Comparison of ENCODE assay signal across 9 cellular contexts in the genomic region with DNA sequence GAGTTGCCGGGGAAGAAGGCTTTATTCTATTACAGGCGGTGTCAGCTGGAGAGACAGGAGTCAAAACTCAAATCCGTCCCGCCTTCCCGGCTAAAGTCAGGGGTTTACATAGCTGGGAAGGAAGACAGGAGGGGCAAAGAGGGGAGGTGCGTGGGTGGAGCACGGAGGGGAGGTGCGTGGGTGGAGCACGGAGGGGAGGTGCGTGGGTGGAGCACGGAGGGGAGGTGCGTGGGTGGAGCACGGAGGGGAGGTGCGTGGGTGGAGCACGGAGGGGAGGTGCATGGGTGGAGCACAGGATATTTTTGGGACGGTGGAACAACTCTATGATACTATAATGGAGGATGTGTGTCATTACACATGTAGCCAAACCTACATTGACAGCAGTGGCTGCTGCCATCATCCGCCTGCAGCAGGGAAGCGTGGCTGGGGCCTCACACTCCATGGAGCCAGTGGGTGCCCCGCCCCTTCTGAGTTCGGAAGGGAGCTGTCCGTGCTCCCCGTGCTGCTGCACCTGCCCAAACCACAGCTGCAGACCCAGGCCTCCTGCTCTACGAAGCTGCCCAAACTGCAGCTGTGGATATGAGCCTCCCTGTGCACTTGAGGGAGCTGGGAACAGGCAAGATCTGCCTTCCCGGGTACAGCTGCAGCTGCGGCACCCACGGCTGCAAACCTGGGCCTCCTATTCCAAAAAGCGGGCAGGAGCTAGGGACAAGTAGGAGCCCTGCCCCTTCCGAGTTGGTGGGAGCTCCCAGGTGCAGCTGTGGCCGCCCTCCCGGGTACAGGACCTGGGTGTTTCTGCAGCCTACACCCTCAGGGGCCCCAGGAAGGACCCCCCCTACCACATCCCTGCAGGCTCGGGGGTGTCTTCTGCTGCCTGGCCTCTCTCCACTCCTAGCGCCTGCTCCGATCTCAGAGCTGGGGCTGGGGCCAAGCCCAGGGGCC.
DNase-seq lines count a peak whose midpoint lies in the region; ATAC-seq lines count a peak whose summit lies in the region.
"Had no signal": no experiment of that assay in that cellular context is flagged by ENCODE, and none has a peak within 500 bp of the region (broad histone marks: within the 10 kb centered on the region; RNA-seq: fewer than 3 reads in every experiment).

No MANE protein-coding gene starts in this region.

- peaks cover 17% of the 10 kb centered on the region for H3K4me1 Mint-ChIP-seq in activated CD8-positive, alpha-beta memory T cell treated with anti-CD3 and anti-CD28 coated beads, Interleukin-2, amount 10 ng/mL, durations not matched to agents 7 days and 5 days
- H3K4me1 Mint-ChIP-seq in stimulated activated naive CD8-positive, alpha-beta T cell treated with anti-CD3 and anti-CD28 coated beads, Interleukin-15, amount 100 ng/mL, for 72 hours = peaks cover 31% of the 10 kb centered on the region

- H3K27me3 Mint-ChIP-seq in activated CD8-positive, alpha-beta memory T cell treated with anti-CD3 and anti-CD28 coated beads, Interleukin-2, amount 10 ng/mL, durations not matched to agents 7 days and 5 days = no peaks in the 10 kb centered on the region
- H3K27me3 Mint-ChIP-seq in stimulated activated naive CD8-positive, alpha-beta T cell treated with anti-CD3 and anti-CD28 coated beads, Interleukin-15, amount 100 ng/mL, for 72 hours = no peaks in the 10 kb centered on the region

- H3K9me3 Mint-ChIP-seq in activated CD8-positive, alpha-beta memory T cell treated with anti-CD3 and anti-CD28 coated beads, Interleukin-2, amount 10 ng/mL, durations not matched to agents 7 days and 5 days (ENCODE audit: low read depth) = peaks cover 8% of the 10 kb centered on the region
- no peaks in the 10 kb centered on the region for H3K9me3 Mint-ChIP-seq in activated naive CD4-positive, alpha-beta T cell treated with anti-CD3 and anti-CD28 coated beads, Interleukin-2, amount 50 U/mL, for 72 hours
- peaks cover 4 to 14% of the 10 kb centered on the region in 2 donors for H3K9me3 Mint-ChIP-seq in stimulated activated naive CD8-positive, alpha-beta T cell treated with anti-CD3 and anti-CD28 coated beads, Interleukin-15, amount 100 ng/mL, for 72 hours

- H3K27ac Mint-ChIP-seq in activated CD8-positive, alpha-beta memory T cell treated with anti-CD3 and anti-CD28 coated beads, Interleukin-2, amount 10 ng/mL, durations not matched to agents 7 days and 5 days = no peak overlapping the region
- peak overlapping the region in 1 of 2 donors; percentile 70 for H3K27ac Mint-ChIP-seq in activated naive CD4-positive, alpha-beta T cell treated with anti-CD3 and anti-CD28 coated beads, Interleukin-2, amount 50 U/mL, for 72 hours
- peak overlapping the region in 1 of 2 donors; percentile 48 for H3K27ac Mint-ChIP-seq in stimulated activated naive CD8-positive, alpha-beta T cell treated with anti-CD3 and anti-CD28 coated beads, Interleukin-15, amount 100 ng/mL, for 72 hours

- peak overlapping the region; percentile 68 for H3K4me3 Mint-ChIP-seq in activated CD8-positive, alpha-beta memory T cell treated with anti-CD3 and anti-CD28 coated beads, Interleukin-2, amount 10 ng/mL, durations not matched to agents 7 days and 5 days
- H3K4me3 Mint-ChIP-seq in stimulated activated naive CD8-positive, alpha-beta T cell treated with anti-CD3 and anti-CD28 coated beads, Interleukin-15, amount 100 ng/mL, for 72 hours = peak overlapping the region; percentile 83 to 90

- H3K36me3 Mint-ChIP-seq in activated CD8-positive, alpha-beta memory T cell treated with anti-CD3 and anti-CD28 coated beads, Interleukin-2, amount 10 ng/mL, durations not matched to agents 7 days and 5 days = no peaks in the 10 kb centered on the region
- H3K36me3 Mint-ChIP-seq in activated naive CD4-positive, alpha-beta T cell treated with anti-CD3 and anti-CD28 coated beads, Interleukin-2, amount 50 U/mL, for 72 hours = peaks cover 0 to 12% of the 10 kb centered on the region in 2 donors

- peak; percentile 42 for ATAC-seq in activated CD8-positive, alpha-beta memory T cell treated with anti-CD3 and anti-CD28 coated beads, Interleukin-2, amount 10 ng/mL, durations not matched to agents 7 days and 5 days
- ATAC-seq in activated naive CD4-positive, alpha-beta T cell treated with anti-CD3 and anti-CD28 coated beads, Interleukin-2, amount 50 U/mL, for 72 hours = peak; percentile 35 to 49
- peak; percentile 24 for ATAC-seq in stimulated activated naive CD8-positive, alpha-beta T cell treated with anti-CD3 and anti-CD28 coated beads, Interleukin-15, amount 100 ng/mL, for 72 hours
- no peak for ATAC-seq in HG02642 (IDR thresholded peaks at IDR 0.05; ENCODE audit: poor library complexity, unreplicated experiment)

- peak; percentile 71 for DNase-seq in activated CD8-positive, alpha-beta memory T cell treated with anti-CD3 and anti-CD28 coated beads, Interleukin-2, amount 10 ng/mL, durations not matched to agents 7 days and 5 days
- no peak for DNase-seq in activated CD8-positive, alpha-beta memory T cell treated with anti-CD3 and anti-CD28 coated beads, Interleukin-2, amount 50 U/mL, for 4 hours
- DNase-seq in NCI-H748 treated with DMSO at 0.1 percent for 48 hours (lab: John Stamatoyannopoulos, UW) = peak; percentile 42
- DNase-seq in activated naive CD4-positive, alpha-beta T cell treated with anti-CD3 and anti-CD28 coated beads, Interleukin-2, amount 50 U/mL, for 72 hours (ENCODE audit: low spot score in 2 of 2) = peak in 1 of 2 donors; percentile 41
- peak; percentile 26 to 57 for DNase-seq in stimulated activated naive CD8-positive, alpha-beta T cell treated with anti-CD3 and anti-CD28 coated beads, Interleukin-15, amount 100 ng/mL, for 72 hours
- DNase-seq in retina = no peak
- DNase-seq in NAMALWA (ENCODE audit: low spot score) = no peak
- DNase-seq: heart right ventricle had no signal

- CTCF ChIA-PET in activated CD8-positive, alpha-beta memory T cell treated with anti-CD3 and anti-CD28 coated beads, Interleukin-2, amount 10 ng/mL, durations not matched to agents 7 days and 5 days (lab: Charles Lee) = interaction anchor here (0.7 to 3.1 kb wide), 28 partner anchors 9 to 481 kb away, joined by 3 to 24 read pairs (median 4); partner anchors contain the start of gene NCAPG2

Comparison
In these comparisons a context has a peak if more than half of its experiments do, and no peak if none do; other contexts are left out.
1. DNase-seq: peak in activated CD8-positive, alpha-beta memory T cell treated with anti-CD3 and anti-CD28 coated beads, Interleukin-2, amount 10 ng/mL, durations not matched to agents 7 days and 5 days (single experiment), NCI-H748 treated with DMSO at 0.1 percent for 48 hours (single experiment) and stimulated activated naive CD8-positive, alpha-beta T cell treated with anti-CD3 and anti-CD28 coated beads, Interleukin-15, amount 100 ng/mL, for 72 hours (2 of 2); none in activated CD8-positive, alpha-beta memory T cell treated with anti-CD3 and anti-CD28 coated beads, Interleukin-2, amount 50 U/mL, for 4 hours (single experiment), retina (single experiment) and NAMALWA (single experiment).